In genomic region chr7:117827861-117828260, GRCh38 we compare ENCODE assay signal across 11 cellular contexts. TPM values are rescaled to one million over a fixed set of nuclear protein-coding genes. Genes with fewer than 3 reads are reported as not detected.
DNase-seq lines count a peak whose midpoint lies in the region; ATAC-seq and TF ChIP-seq lines count a peak whose summit lies in the region.
"Had no signal": no experiment of that assay in that cellular context is flagged by ENCODE, and none has a peak within 500 bp of the region (broad histone marks: within the 10 kb centered on the region; RNA-seq: fewer than 3 reads in every experiment).

No MANE protein-coding gene starts in this region.

- H3K4me1 ChIP-seq in SJSA1 (replicated peaks): peaks cover 28% of the 10 kb centered on the region

- H3K27ac ChIP-seq in SJSA1: peak overlapping the region; percentile 27

- H3K4me3 ChIP-seq in SJSA1: no peak overlapping the region
- H3K4me3 ChIP-seq in fibroblast of the aortic adventitia (ENCODE audit: low read depth, low read length): no peak overlapping the region

- DNase-seq in HCEC 1CT (peak; percentile 71), SJSA1 (ENCODE audit: low read depth in 1 of 2, low spot score in 2 of 2) (peak; percentile 57 to 85), fibroblast of the aortic adventitia (ENCODE audit: low read depth) (peak; percentile 72), superior temporal gyrus (ENCODE audit: extremely low spot score) (peak; percentile 66), GM19240 (ENCODE audit: insufficient read length, low spot score) (no peak)
- DNase-seq: activated CD4-positive, alpha-beta memory T cell treated with anti-CD3 and anti-CD28 coated beads, Interleukin-2, amount 10 ng/mL, durations not matched to agents 7 days and 5 days; KBM-7; kidney; stimulated activated CD4-positive, alpha-beta T cell treated with anti-CD3 and anti-CD28 coated beads, Interleukin-15, amount 100 ng/mL, for 24 hours had no signal

- no peak for ATAC-seq in HG03565 (IDR thresholded peaks at IDR 0.05; ENCODE audit: unreplicated experiment)
- no peak for ATAC-seq in HG03135 (IDR thresholded peaks at IDR 0.05; ENCODE audit: unreplicated experiment)

- no peaks in the 10 kb centered on the region for H3K9me3 ChIP-seq in SJSA1 (replicated peaks)

- TF ChIP-seq CTCF in fibroblast of the aortic adventitia (IDR thresholded peaks at IDR 0.05; ENCODE audit: insufficient read depth, low read length): no peak

- H3K27me3 ChIP-seq in SJSA1 (replicated peaks): no peaks in the 10 kb centered on the region

- no peaks in the 10 kb centered on the region for H3K36me3 ChIP-seq in SJSA1

RNA-seq across cellular contexts. Expression of gene CTTNBP2, which starts 45.4 kb away (rescaled TPM):
- total RNA-seq in SJSA1 (2014; rRNA removed; shearing (Covaris generic)): not detected in 2 replicates
- total RNA-seq in fibroblast of the aortic adventitia (ENCODE audit: low replicate concordance): 3.9 and 11.9 TPM in 2 replicates
- total RNA-seq: activated CD4-positive, alpha-beta memory T cell treated with anti-CD3 and anti-CD28 coated beads, Interleukin-2, amount 10 ng/mL, durations not matched to agents 7 days and 5 days had no signal
